In the genomic region with DNA sequence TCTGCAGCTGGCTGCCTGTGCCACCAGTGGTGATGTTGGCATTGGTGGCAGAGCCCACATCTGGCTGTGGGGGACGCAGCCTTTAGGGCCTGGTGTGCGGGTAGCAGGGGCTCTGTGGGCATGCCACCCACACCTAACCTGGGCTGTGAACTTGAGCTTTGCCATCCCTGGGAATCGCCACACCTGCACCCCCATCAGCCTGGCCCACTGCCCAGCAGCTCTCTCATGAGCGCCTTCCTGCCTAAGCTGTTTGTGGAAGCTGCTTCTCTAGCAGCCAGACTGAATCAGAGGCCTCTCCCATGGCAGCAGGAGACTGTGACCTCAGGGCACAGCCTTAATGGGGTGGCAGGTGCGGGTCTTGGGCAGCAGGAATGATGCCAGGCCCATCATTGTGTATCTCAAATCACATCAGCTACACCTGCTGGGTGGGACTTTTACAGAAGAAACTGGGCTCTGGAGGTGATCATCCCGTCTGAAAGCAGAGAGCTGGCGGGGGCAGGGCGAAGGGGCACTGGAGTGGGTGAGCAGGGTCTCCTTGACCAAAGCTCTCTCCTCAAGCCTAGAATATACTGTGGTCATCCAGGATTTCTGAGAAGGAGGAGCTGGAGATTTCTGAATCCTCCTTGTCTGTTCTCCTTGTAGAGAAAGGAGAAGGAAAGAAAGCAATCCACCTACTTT, we compare ENCODE assay signal across 18 cellular contexts. TPM values are rescaled to one million over a fixed set of nuclear protein-coding genes. Genes with fewer than 3 reads are reported as not detected.
DNase-seq lines count a peak whose midpoint lies in the region; ATAC-seq and TF ChIP-seq lines count a peak whose summit lies in the region.
"Had no signal": no experiment of that assay in that cellular context is flagged by ENCODE, and none has a peak within 500 bp of the region (broad histone marks: within the 10 kb centered on the region; RNA-seq: fewer than 3 reads in every experiment).

No MANE protein-coding gene starts in this region.

- H3K27ac ChIP-seq in heart right ventricle = peak overlapping the region in 4 of 10 donors; percentile 13 to 79 (median 70)
- H3K27ac ChIP-seq in right atrium auricular region = no peak overlapping the region
- H3K27ac ChIP-seq: gastroesophageal sphincter, right lobe of liver, tibial nerve had no signal

- no peak overlapping the region for H3K4me3 Mint-ChIP-seq in activated naive CD8-positive, alpha-beta T cell treated with anti-CD3 and anti-CD28 coated beads for 36 hours
- no peak overlapping the region for H3K4me3 Mint-ChIP-seq in Calu3 (ENCODE audit: low read depth, unreplicated experiment)
- H3K4me3 Mint-ChIP-seq: activated CD4-positive, alpha-beta memory T cell treated with anti-CD3 and anti-CD28 coated beads, Interleukin-2, amount 10 ng/mL, durations not matched to agents 7 days and 5 days; activated T-helper 1 cell treated with anti-CD3 and anti-CD28 coated beads, Interleukin-12 subunit alpha, Interleukin-12 subunit beta, Interleukin-2, Interleukin-4 antibody, amounts not matched to agents 30 ng/mL and 10 ng/mL and 1 ng/mL, durations not matched to agents 14 hours and 24 hours and 36 hours; CD4-positive, alpha-beta T cell; neural crest cell had no signal

- no peaks in the 10 kb centered on the region for H3K9me3 Mint-ChIP-seq in activated naive CD8-positive, alpha-beta T cell treated with anti-CD3 and anti-CD28 coated beads for 36 hours
- no peaks in the 10 kb centered on the region for H3K9me3 Mint-ChIP-seq in Calu3 (ENCODE audit: low read depth, unreplicated experiment)
- H3K9me3 Mint-ChIP-seq: activated CD4-positive, alpha-beta memory T cell treated with anti-CD3 and anti-CD28 coated beads, Interleukin-2, amount 10 ng/mL, durations not matched to agents 7 days and 5 days; activated T-helper 1 cell treated with anti-CD3 and anti-CD28 coated beads, Interleukin-12 subunit alpha, Interleukin-12 subunit beta, Interleukin-2, Interleukin-4 antibody, amounts not matched to agents 30 ng/mL and 10 ng/mL and 1 ng/mL, durations not matched to agents 14 hours and 24 hours and 36 hours; CD4-positive, alpha-beta T cell; neural crest cell had no signal

- CTCF ChIA-PET in Calu3 (lab: Charles Lee) = no interaction called here

- intact Hi-C loops in heart right ventricle (cut with DNase I) (no loop called here), Calu3 (cut with micrococcal nuclease; ENCODE audit: unreplicated experiment) (no loop called here)

- BruUV-seq in Calu3 (replicated peaks; lab: Mats Ljungman, UMichigan) = no TSS peak

- DNase-seq in heart right ventricle (peak in 1 of 2 donors; percentile 54), right atrium auricular region (ENCODE audit: low spot score) (no peak), NCI-H69 (lab: John Stamatoyannopoulos, UW) (peak; percentile 97), kidney epithelial cell (ENCODE audit: low read depth) (peak; percentile 21), Calu3 (no peak)
- no peak for DNase-seq in activated naive CD4-positive, alpha-beta T cell treated with Interleukin-2 at 50 U/mL for 16 hours
- DNase-seq in activated naive CD8-positive, alpha-beta T cell treated with anti-CD3 and anti-CD28 coated beads for 36 hours = no peak
- no peak for DNase-seq in stimulated activated CD4-positive, alpha-beta T cell treated with anti-CD3 and anti-CD28 coated beads, Interleukin-4, amount 100 ng/mL, for 1 hour
- DNase-seq: activated CD4-positive, alpha-beta memory T cell treated with anti-CD3 and anti-CD28 coated beads, Interleukin-2, amount 10 ng/mL, durations not matched to agents 7 days and 5 days; amniotic stem cell; CD4-positive, alpha-beta T cell; HCEC 1CT; right lobe of liver; stimulated activated CD4-positive, alpha-beta T cell treated with anti-CD3 and anti-CD28 coated beads, Interleukin-2, amount 100 ng/mL, for 24 hours had no signal

- TF ChIP-seq CTCF in heart right ventricle (IDR thresholded peaks at IDR 0.05) (no peak), right atrium auricular region (IDR thresholded peaks at IDR 0.05) (no peak), kidney epithelial cell (IDR thresholded peaks at IDR 0.05; ENCODE audit: insufficient read depth, low read length, poor library complexity, severe bottlenecking) (no peak), Calu3 (IDR thresholded peaks at IDR 0.05; ENCODE audit: unreplicated experiment) (no peak)

- H3K36me3 Mint-ChIP-seq in activated naive CD8-positive, alpha-beta T cell treated with anti-CD3 and anti-CD28 coated beads for 36 hours = no peaks in the 10 kb centered on the region
- no peaks in the 10 kb centered on the region for H3K36me3 Mint-ChIP-seq in Calu3 (ENCODE audit: insufficient read depth, unreplicated experiment)

- no peaks in the 10 kb centered on the region for H3K9me3 ChIP-seq in heart right ventricle
- H3K9me3 ChIP-seq in right atrium auricular region = no peaks in the 10 kb centered on the region
- H3K9me3 ChIP-seq: gastroesophageal sphincter, right lobe of liver, tibial nerve had no signal

- H3K4me3 ChIP-seq in heart right ventricle (no peak overlapping the region), right atrium auricular region (no peak overlapping the region), kidney epithelial cell (ENCODE audit: low read depth, low read length) (no peak overlapping the region)
- H3K4me3 ChIP-seq: gastroesophageal sphincter, right lobe of liver, tibial nerve had no signal

- H3K36me3 ChIP-seq in heart right ventricle (no peaks in the 10 kb centered on the region), right atrium auricular region (no peaks in the 10 kb centered on the region), kidney epithelial cell (ENCODE audit: control insufficient read depth, insufficient read depth, low read length) (no peaks in the 10 kb centered on the region)
- H3K36me3 ChIP-seq: gastroesophageal sphincter, right lobe of liver, tibial nerve had no signal

- no peak overlapping the region for H3K27ac Mint-ChIP-seq in activated naive CD8-positive, alpha-beta T cell treated with anti-CD3 and anti-CD28 coated beads for 36 hours
- no peak overlapping the region for H3K27ac Mint-ChIP-seq in Calu3 (ENCODE audit: unreplicated experiment)
- H3K27ac Mint-ChIP-seq: activated CD4-positive, alpha-beta memory T cell treated with anti-CD3 and anti-CD28 coated beads, Interleukin-2, amount 10 ng/mL, durations not matched to agents 7 days and 5 days; activated T-helper 1 cell treated with anti-CD3 and anti-CD28 coated beads, Interleukin-12 subunit alpha, Interleukin-12 subunit beta, Interleukin-2, Interleukin-4 antibody, amounts not matched to agents 30 ng/mL and 10 ng/mL and 1 ng/mL, durations not matched to agents 14 hours and 24 hours and 36 hours; CD4-positive, alpha-beta T cell had no signal

- H3K4me1 Mint-ChIP-seq in activated naive CD8-positive, alpha-beta T cell treated with anti-CD3 and anti-CD28 coated beads for 36 hours = no peaks in the 10 kb centered on the region
- no peaks in the 10 kb centered on the region for H3K4me1 Mint-ChIP-seq in Calu3 (ENCODE audit: low read depth, unreplicated experiment)
- H3K4me1 Mint-ChIP-seq: activated CD4-positive, alpha-beta memory T cell treated with anti-CD3 and anti-CD28 coated beads, Interleukin-2, amount 10 ng/mL, durations not matched to agents 7 days and 5 days had no signal

- H3K27me3 ChIP-seq in heart right ventricle (no peaks in the 10 kb centered on the region), right atrium auricular region (no peaks in the 10 kb centered on the region), kidney epithelial cell (ENCODE audit: control insufficient read depth, insufficient read depth, low read length) (no peaks in the 10 kb centered on the region)
- H3K27me3 ChIP-seq: right lobe of liver, tibial nerve had no signal

- no peaks in the 10 kb centered on the region for H3K27me3 Mint-ChIP-seq in activated naive CD8-positive, alpha-beta T cell treated with anti-CD3 and anti-CD28 coated beads for 36 hours
- H3K27me3 Mint-ChIP-seq in Calu3 (ENCODE audit: unreplicated experiment) = peaks cover 34% of the 10 kb centered on the region
- H3K27me3 Mint-ChIP-seq: CD4-positive, alpha-beta T cell had no signal

- H3K4me1 ChIP-seq in heart right ventricle = peaks cover 0 to 39% (median 13%) of the 10 kb centered on the region in 9 donors
- no peaks in the 10 kb centered on the region for H3K4me1 ChIP-seq in right atrium auricular region
- H3K4me1 ChIP-seq: gastroesophageal sphincter, right lobe of liver had no signal

- 69 to 71% methylated on average over 8 of the region's 8 CpGs for WGBS in heart right ventricle, 2 donors

- peak in 6 of 8 donors; percentile 46 to 71 (median 54) for ATAC-seq in heart right ventricle
- ATAC-seq: gastroesophageal sphincter, right lobe of liver had no signal

RNA-seq across cellular contexts. Expression of gene CARS1, which starts 17.8 kb away (rescaled TPM):
- total RNA-seq in heart right ventricle = 10 to 100 TPM; 12.5 to 24.6 (median 15.9) TPM
- polyA plus RNA-seq in heart right ventricle = 10 to 100 TPM; 14.8 to 24.2 TPM
- 10 to 100 TPM; 12.2 to 15.3 TPM for total RNA-seq in right atrium auricular region
- 92.1 and 98.3 TPM in 2 replicates for total RNA-seq in kidney epithelial cell
- total RNA-seq in activated naive CD8-positive, alpha-beta T cell treated with anti-CD3 and anti-CD28 coated beads for 36 hours = 100 to 1,000 TPM in 1 of 2 experiments, 10 to 100 TPM in 1; 96.6 to 101 TPM
- total RNA-seq in Calu3 (2022) = 67.6 and 80.1 TPM in 2 replicates

Comparison
In these comparisons a context has a peak if more than half of its experiments do, and no peak if none do; other contexts are left out.
1. DNase-seq: peak in NCI-H69 (single experiment) and kidney epithelial cell (single experiment); none in right atrium auricular region (single experiment), activated naive CD4-positive, alpha-beta T cell treated with Interleukin-2 at 50 U/mL for 16 hours (single experiment), activated naive CD8-positive, alpha-beta T cell treated with anti-CD3 and anti-CD28 coated beads for 36 hours (single experiment), Calu3 (single experiment) and stimulated activated CD4-positive, alpha-beta T cell treated with anti-CD3 and anti-CD28 coated beads, Interleukin-4, amount 100 ng/mL, for 1 hour (single experiment).